In the genomic region with DNA sequence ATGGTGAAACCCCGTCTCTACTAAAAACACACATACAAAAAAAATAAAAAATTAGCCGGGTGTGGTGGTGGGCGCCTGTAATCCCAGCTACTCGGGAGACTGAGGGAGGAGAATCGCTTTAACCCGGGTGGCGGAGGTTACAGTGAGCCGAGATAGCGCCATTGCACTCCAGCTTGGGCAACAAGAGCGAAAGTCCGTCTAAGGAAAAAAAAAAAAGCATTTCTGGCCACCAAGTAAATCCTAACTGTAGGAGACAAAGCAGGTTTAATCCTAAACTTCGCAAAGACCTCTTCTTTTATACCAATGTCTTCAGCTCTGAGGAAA, we compare ENCODE assay signal across 6 cellular contexts. TPM values are rescaled to one million over a fixed set of nuclear protein-coding genes. Genes with fewer than 3 reads are reported as not detected.
A peak's percentile ranks its signal among the peaks of the same experiment; 100 is the strongest.
DNase-seq lines count a peak whose midpoint lies in the region; ATAC-seq, FAIRE-seq and TF ChIP-seq lines count a peak whose summit lies in the region.
"Not testable (repeated sequence)": the region's sequence is repeated elsewhere in the genome, so short reads cannot be mapped to it uniquely, and the experiment has no call there.

No MANE protein-coding gene starts in this region.

- not testable (repeated sequence) for H3K23ac ChIP-seq in H1 (ENCODE audit: insufficient read length)

- peak overlapping the region; percentile 97 for H3K4me3 Mint-ChIP-seq in activated T-cell treated with anti-CD3 and anti-CD28 coated beads, Interleukin-2, amount 50 U/mL, for 4 hours

- H2AFZ ChIP-seq in H1 (ENCODE audit: low read length): not testable (repeated sequence)

- H3K79me1 ChIP-seq in H1 (ENCODE audit: low read depth, low read length): not testable (repeated sequence)

- H2BK120ac ChIP-seq in H1 (replicated peaks; ENCODE audit: low read depth, low read length): not testable (repeated sequence)

- H4K5ac ChIP-seq in H1 (ENCODE audit: insufficient read length, low read depth, low read length): not testable (repeated sequence)

- peak overlapping the region; percentile 84 to 96 for H3K4me2 ChIP-seq in H1 (ENCODE audit: insufficient read depth in 1 of 2, low read depth in 2 of 2, low read length in 2 of 2)

- H3K36me3 Mint-ChIP-seq in activated T-cell treated with anti-CD3 and anti-CD28 coated beads, Interleukin-2, amount 50 U/mL, for 4 hours (ENCODE audit: insufficient read depth): peaks cover 12% of the 10 kb centered on the region

- not testable (repeated sequence) for H3K4ac ChIP-seq in H1 (replicated peaks; ENCODE audit: insufficient read length, low read depth, low read length)

- TF ChIP-seq CTCF in BJ (IDR thresholded peaks at IDR 0.05; ENCODE audit: insufficient read depth, low read depth, low read length); LNCaP clone FGC (IDR thresholded peaks at IDR 0.05; ENCODE audit: control insufficient read depth, extremely low read depth, insufficient read depth); H1 (IDR thresholded peaks at IDR 0.05; ENCODE audit: control extremely low read depth in 1 of 3, insufficient read depth in 1 of 3, low read depth in 1 of 3, low read length in 3 of 3); right lobe of liver (IDR thresholded peaks at IDR 0.05): not testable (repeated sequence)

- not testable (repeated sequence) for H3K9me3 Mint-ChIP-seq in activated T-cell treated with anti-CD3 and anti-CD28 coated beads, Interleukin-2, amount 50 U/mL, for 4 hours

- H3K9ac ChIP-seq in H1 (replicated peaks in 1 of 4; ENCODE audit: extremely low read depth in 1 of 4, low read depth in 3 of 4, low read length in 3 of 4): peak overlapping the region in 1 of 4 experiments; percentile 79; a peak in 1 of 7 replicates

- intact Hi-C loops in right lobe of liver (cut with DNase I): not testable (repeated sequence)

- not testable (repeated sequence) for H2BK12ac ChIP-seq in H1 (ENCODE audit: low read depth, low read length)

- H3K27me3 Mint-ChIP-seq in activated T-cell treated with anti-CD3 and anti-CD28 coated beads, Interleukin-2, amount 50 U/mL, for 4 hours (ENCODE audit: low read depth): not testable (repeated sequence)

- H2BK5ac ChIP-seq in H1 (ENCODE audit: low read depth, low read length): not testable (repeated sequence)

- H3K9me3 ChIP-seq in H1 (ENCODE audit: insufficient read depth in 2 of 2, low read depth in 1 of 2, low read length in 1 of 2); right lobe of liver: not testable (repeated sequence)

- H2AK5ac ChIP-seq in H1 (ENCODE audit: low read depth, low read length): not testable (repeated sequence)

- not testable (repeated sequence) for H4K20me1 ChIP-seq in H1 (replicated peaks in 1 of 2; ENCODE audit: control insufficient read depth in 1 of 2, insufficient read depth in 2 of 2, low read length in 2 of 2)

- TF ChIP-seq POLR2A in H1 (IDR thresholded peaks at IDR 0.05; ENCODE audit: control extremely low read depth in 1 of 2, low read depth in 2 of 2, low read length in 2 of 2); right lobe of liver (IDR thresholded peaks at IDR 0.05): not testable (repeated sequence)

- H3K27ac ChIP-seq in H1 (ENCODE audit: low read depth, low read length): not testable (repeated sequence)
- peak overlapping the region; percentile 21 to 92 (median 82) for H3K27ac ChIP-seq in right lobe of liver

- H4K91ac ChIP-seq in H1 (replicated peaks; ENCODE audit: insufficient read length, low read length): not testable (repeated sequence)

- peaks cover 26% of the 10 kb centered on the region for H3K4me1 Mint-ChIP-seq in activated T-cell treated with anti-CD3 and anti-CD28 coated beads, Interleukin-2, amount 50 U/mL, for 4 hours (ENCODE audit: low read depth)

- H3K4me3 ChIP-seq in BJ (ENCODE audit: low read depth, low read length) (peak overlapping the region; percentile 85), LNCaP clone FGC (ENCODE audit: low read depth, low read length) (peak overlapping the region; percentile 95), H1 (ENCODE audit: extremely low read depth in 1 of 4, insufficient read depth in 2 of 4, low read depth in 3 of 4, low read length in 4 of 4) (peak overlapping the region; percentile 68 to 90 (median 88); a peak in 6 of 8 replicates), right lobe of liver (peak overlapping the region; percentile 70 to 88 (median 79)), skeletal muscle cell (ENCODE audit: low read depth, low read length) (peak overlapping the region; percentile 74)

- not testable (repeated sequence) for H3K18ac ChIP-seq in H1 (ENCODE audit: extremely low read depth, low read length)

- POLR2A ChIA-PET in BJ (lab: Charles Lee): not testable (repeated sequence)
- POLR2A ChIA-PET in H1 (lab: Charles Lee; ENCODE audit: partially characterized antibody): interaction anchor here (0.6 to 38.6 kb wide), 15 partner anchors 10 to 1144 kb away, joined by 3 to 1889 read pairs (median 5); partner anchors contain the start of genes C2orf68, CAPG, MAT2A and RNF181

- not testable (repeated sequence) for DNase-seq in BJ (ENCODE audit: low read depth); LNCaP clone FGC (ENCODE audit: low read depth); activated T-cell treated with anti-CD3 and anti-CD28 coated beads, Interleukin-2, amount 50 U/mL, for 4 hours; H1 (ENCODE audit: low read depth in 1 of 2, low spot score in 2 of 2); right lobe of liver; skeletal muscle cell (ENCODE audit: low read depth)

- WGBS in H1 (ENCODE audit: extremely low coverage in 1 of 2, insufficient coverage in 1 of 2, insufficient read length in 1 of 2, insufficient replicate concordance in 2 of 2, low coverage in 1 of 2, low lambda C conversion rate in 2 of 2, missing lambda C conversion rate in 1 of 2), 2 experiments: 90% methylated on average over 12 of the region's 12 CpGs; no CpG with 5 or more reads in 1 of the 2 experiments
- 25% methylated on average over 11 of the region's 12 CpGs for WGBS in right lobe of liver (ENCODE audit: insufficient coverage, low coverage, low lambda C conversion rate, missing lambda C conversion rate)

- not testable (repeated sequence) for H4K8ac ChIP-seq in H1 (ENCODE audit: extremely low read depth, insufficient read depth, low read length)

- ATAC-seq in activated T-cell treated with anti-CD3 and anti-CD28 coated beads, Interleukin-2, amount 50 U/mL, for 4 hours; right lobe of liver: not testable (repeated sequence)

- FAIRE-seq in H1 (lab: Jason Lieb, UNC): not testable (repeated sequence)

- not testable (repeated sequence) for H3K36me3 ChIP-seq in BJ (ENCODE audit: control insufficient read depth, insufficient read depth, low read length)
- H3K36me3 ChIP-seq in H1 (ENCODE audit: control insufficient read depth in 2 of 4, insufficient read depth in 4 of 4, low read length in 3 of 4) (peaks cover 3 to 15% (median 8%) of the 10 kb centered on the region in 4 experiments; a peak in 7 of 8 replicates), right lobe of liver (peaks cover 0 to 33% (median 8%) of the 10 kb centered on the region in 4 donors)

- not testable (repeated sequence) for H3K23me2 ChIP-seq in H1 (ENCODE audit: low read depth, low read length)

- H3K4me1 ChIP-seq in H1 (replicated peaks in 1 of 4; ENCODE audit: control insufficient read depth in 3 of 4, insufficient read depth in 4 of 4, low read length in 3 of 4): not testable (repeated sequence)
- H3K4me1 ChIP-seq in right lobe of liver: peaks cover 0 to 20% (median 12%) of the 10 kb centered on the region in 4 donors

- H3K14ac ChIP-seq in H1 (ENCODE audit: insufficient read length): not testable (repeated sequence)

- TF ChIP-seq EP300 in H1 (IDR thresholded peaks at IDR 0.05; ENCODE audit: borderline replicate concordance in 1 of 2, low read depth in 2 of 2, low read length in 2 of 2): not testable (repeated sequence)

- H3K79me2 ChIP-seq in H1 (ENCODE audit: control insufficient read depth in 1 of 2, insufficient read depth in 2 of 2, low read length in 2 of 2): peaks cover 0 to 18% of the 10 kb centered on the region in 2 experiments; a peak in 2 of 4 replicates

- H2BK15ac ChIP-seq in H1 (ENCODE audit: low read length): not testable (repeated sequence)

- CTCF ChIA-PET in BJ (lab: Yijun Ruan, JAX) (interaction anchor here (0.6 to 5.2 kb wide), 6 partner anchors 9 to 140 kb away, joined by 3 to 37 read pairs (median 6); partner anchors contain the start of gene SH2D6), H1 (lab: Charles Lee; ENCODE audit: partially characterized antibody) (interaction anchor here (0.8 to 3.6 kb wide), 6 partner anchors 9 to 169 kb away, joined by 3 to 20 read pairs (median 4); no protein-coding TSS in a partner anchor)

- not testable (repeated sequence) for H3K56ac ChIP-seq in H1 (replicated peaks; ENCODE audit: insufficient read length, low read depth, low read length)

- H3K27me3 ChIP-seq in BJ (ENCODE audit: control insufficient read depth, insufficient read depth, low read length); H1 (replicated peaks in 1 of 4; ENCODE audit: control insufficient read depth in 3 of 4, extremely low read depth in 1 of 4, insufficient read depth in 3 of 4, low read length in 3 of 4); right lobe of liver: not testable (repeated sequence)

- not testable (repeated sequence) for TF ChIP-seq RAD21 in H1 (IDR thresholded peaks at IDR 0.05 in 1 of 2, conservative IDR thresholded peaks at IDR 0.05 in 1 of 2; ENCODE audit: low read depth in 2 of 2, low read length in 2 of 2)

- H2BK20ac ChIP-seq in H1 (ENCODE audit: low read length): not testable (repeated sequence)

RNA-seq across cellular contexts. Expression of gene GGCX, which starts 0.9 kb away (rescaled TPM):
- polyA plus RNA-seq in BJ (2011; rRNA removed) (44.4 and 45.9 TPM in 2 replicates), H1 (2011; rRNA removed) (29.4 and 47.8 TPM in 2 replicates)
- 49.4 and 63.1 TPM in 2 replicates for polyA minus RNA-seq in BJ (2011; rRNA and poly(A)+ RNA removed)
- 10 to 100 TPM; 20.8 to 24.0 (median 22.1) TPM for total RNA-seq in activated T-cell treated with anti-CD3 and anti-CD28 coated beads, Interleukin-2, amount 50 U/mL, for 4 hours
- total RNA-seq in H1 (2021; fragmentation: NEBNext Ultra II Directional; extraction: Animal tissue kit (Norgen Biotek cat#: 25700)): 33.8 and 36.1 TPM in 2 replicates
- 34.9 TPM for polyA plus RNA-seq in H1 (2011; cell fraction: cytosol; rRNA removed)
- 40.6 TPM for polyA plus RNA-seq in H1 (2011; cell fraction: nucleus; rRNA removed)
- polyA plus RNA-seq in H1 (2012, experiment 1 of 2): 26.7 to 32.0 TPM (median 29.0 TPM) in 4 replicates
- 31.1 TPM for polyA plus RNA-seq in H1 (2012, experiment 2 of 2)
- polyA plus RNA-seq in H1 (2013, experiment 1 of 2): 34.0 TPM
- polyA plus RNA-seq in H1 (2013, experiment 2 of 2): 33.7 TPM
- 57.4 and 67.9 TPM in 2 replicates for polyA minus RNA-seq in H1 (2011; rRNA and poly(A)+ RNA removed)
- 19.6 TPM for polyA minus RNA-seq in H1 (2011; cell fraction: cytosol; rRNA and poly(A)+ RNA removed)
- 45.0 TPM for polyA minus RNA-seq in H1 (2011; cell fraction: nucleus; rRNA and poly(A)+ RNA removed)
- 100 to 1,000 TPM in 4 of 6 experiments, 10 to 100 TPM in 2; 89.6 to 238 (median 183) TPM for total RNA-seq in right lobe of liver

RNA-seq across cellular contexts. Expression of gene VAMP8, which starts 17.0 kb away (rescaled TPM):
- polyA plus RNA-seq in BJ (2011; rRNA removed): 0.70 and 2.0 TPM in 2 replicates
- 0.28 TPM in 1 of 2 replicates, not detected in the other for polyA minus RNA-seq in BJ (2011; rRNA and poly(A)+ RNA removed)
- 10 to 100 TPM; 64.6 to 75.9 (median 71.2) TPM for total RNA-seq in activated T-cell treated with anti-CD3 and anti-CD28 coated beads, Interleukin-2, amount 50 U/mL, for 4 hours
- total RNA-seq in H1 (2021; fragmentation: NEBNext Ultra II Directional; extraction: Animal tissue kit (Norgen Biotek cat#: 25700)): 34.4 and 38.1 TPM in 2 replicates
- polyA plus RNA-seq in H1 (2011; rRNA removed): 55.2 and 69.7 TPM in 2 replicates
- polyA plus RNA-seq in H1 (2011; cell fraction: cytosol; rRNA removed): 60.1 TPM
- polyA plus RNA-seq in H1 (2011; cell fraction: nucleus; rRNA removed): 18.0 TPM
- 47.6 to 56.1 TPM (median 49.2 TPM) in 4 replicates for polyA plus RNA-seq in H1 (2012, experiment 1 of 2)
- 57.3 TPM for polyA plus RNA-seq in H1 (2012, experiment 2 of 2)
- 59.3 TPM for polyA plus RNA-seq in H1 (2013, experiment 1 of 2)
- 60.5 TPM for polyA plus RNA-seq in H1 (2013, experiment 2 of 2)
- 11.0 and 15.1 TPM in 2 replicates for polyA minus RNA-seq in H1 (2011; rRNA and poly(A)+ RNA removed)
- 6.2 TPM for polyA minus RNA-seq in H1 (2011; cell fraction: cytosol; rRNA and poly(A)+ RNA removed)
- polyA minus RNA-seq in H1 (2011; cell fraction: nucleus; rRNA and poly(A)+ RNA removed): 5.6 TPM
- total RNA-seq in right lobe of liver: 100 to 1,000 TPM in 1 of 6 experiments, 10 to 100 TPM in 5; 59.5 to 107 (median 74.5) TPM

RNA-seq across cellular contexts. Expression of gene MAT2A, which starts 21.4 kb away (rescaled TPM):
- polyA plus RNA-seq in BJ (2011; rRNA removed) (261 and 302 TPM in 2 replicates), H1 (2011; rRNA removed) (186 and 255 TPM in 2 replicates)
- polyA minus RNA-seq in BJ (2011; rRNA and poly(A)+ RNA removed): 83.2 and 91.5 TPM in 2 replicates
- 100 to 1,000 TPM; 399 to 423 (median 404) TPM for total RNA-seq in activated T-cell treated with anti-CD3 and anti-CD28 coated beads, Interleukin-2, amount 50 U/mL, for 4 hours
- 297 and 307 TPM in 2 replicates for total RNA-seq in H1 (2021; fragmentation: NEBNext Ultra II Directional; extraction: Animal tissue kit (Norgen Biotek cat#: 25700))
- 348 TPM for polyA plus RNA-seq in H1 (2011; cell fraction: cytosol; rRNA removed)
- polyA plus RNA-seq in H1 (2011; cell fraction: nucleus; rRNA removed): 3,575 TPM
- 250 to 348 TPM (median 292 TPM) in 4 replicates for polyA plus RNA-seq in H1 (2012, experiment 1 of 2)
- polyA plus RNA-seq in H1 (2012, experiment 2 of 2): 74.6 TPM
- 311 TPM for polyA plus RNA-seq in H1 (2013, experiment 1 of 2)
- polyA plus RNA-seq in H1 (2013, experiment 2 of 2): 287 TPM
- 323 and 621 TPM in 2 replicates for polyA minus RNA-seq in H1 (2011; rRNA and poly(A)+ RNA removed)
- polyA minus RNA-seq in H1 (2011; cell fraction: cytosol; rRNA and poly(A)+ RNA removed): 306 TPM
- polyA minus RNA-seq in H1 (2011; cell fraction: nucleus; rRNA and poly(A)+ RNA removed): 781 TPM
- total RNA-seq in right lobe of liver: 100 to 1,000 TPM in 3 of 6 experiments, 10 to 100 TPM in 3; 57.8 to 118 (median 102) TPM

RNA-seq across cellular contexts. Expression of gene VAMP5, which starts 23.9 kb away (rescaled TPM):
- polyA plus RNA-seq in BJ (2011; rRNA removed) (143 and 161 TPM in 2 replicates), H1 (2011; rRNA removed) (13.4 and 14.2 TPM in 2 replicates)
- 64.6 and 107 TPM in 2 replicates for polyA minus RNA-seq in BJ (2011; rRNA and poly(A)+ RNA removed)
- 10 to 100 TPM in 1 of 3 donors, 1 to 10 TPM in 2; 7.3 to 12.1 (median 9.3) TPM for total RNA-seq in activated T-cell treated with anti-CD3 and anti-CD28 coated beads, Interleukin-2, amount 50 U/mL, for 4 hours
- total RNA-seq in H1 (2021; fragmentation: NEBNext Ultra II Directional; extraction: Animal tissue kit (Norgen Biotek cat#: 25700)): 4.7 and 5.2 TPM in 2 replicates
- polyA plus RNA-seq in H1 (2011; cell fraction: cytosol; rRNA removed): 10.9 TPM
- polyA plus RNA-seq in H1 (2011; cell fraction: nucleus; rRNA removed): 11.4 TPM
- 4.9 to 9.1 TPM (median 7.5 TPM) in 4 replicates for polyA plus RNA-seq in H1 (2012, experiment 1 of 2)
- 10.2 TPM for polyA plus RNA-seq in H1 (2012, experiment 2 of 2)
- polyA plus RNA-seq in H1 (2013, experiment 1 of 2): 7.4 TPM
- 7.8 TPM for polyA plus RNA-seq in H1 (2013, experiment 2 of 2)
- polyA minus RNA-seq in H1 (2011; rRNA and poly(A)+ RNA removed): 3.0 and 3.4 TPM in 2 replicates
- polyA minus RNA-seq in H1 (2011; cell fraction: cytosol; rRNA and poly(A)+ RNA removed): 1.8 TPM
- polyA minus RNA-seq in H1 (2011; cell fraction: nucleus; rRNA and poly(A)+ RNA removed): not detected
- 10 to 100 TPM; 27.2 to 50.1 (median 34.7) TPM for total RNA-seq in right lobe of liver

RNA-seq across cellular contexts. Expression of gene RNF181, which starts 35.2 kb away (rescaled TPM):
- polyA plus RNA-seq in BJ (2011; rRNA removed) (376 and 394 TPM in 2 replicates), H1 (2011; rRNA removed) (398 and 514 TPM in 2 replicates)
- 67.9 and 142 TPM in 2 replicates for polyA minus RNA-seq in BJ (2011; rRNA and poly(A)+ RNA removed)
- 100 to 1,000 TPM in 1 of 3 donors, 10 to 100 TPM in 2; 87.8 to 108 (median 94.0) TPM for total RNA-seq in activated T-cell treated with anti-CD3 and anti-CD28 coated beads, Interleukin-2, amount 50 U/mL, for 4 hours
- total RNA-seq in H1 (2021; fragmentation: NEBNext Ultra II Directional; extraction: Animal tissue kit (Norgen Biotek cat#: 25700)): 97.2 and 99.5 TPM in 2 replicates
- polyA plus RNA-seq in H1 (2011; cell fraction: cytosol; rRNA removed): 335 TPM
- polyA plus RNA-seq in H1 (2011; cell fraction: nucleus; rRNA removed): 327 TPM
- polyA plus RNA-seq in H1 (2012, experiment 1 of 2): 151 to 246 TPM (median 213 TPM) in 4 replicates
- 395 TPM for polyA plus RNA-seq in H1 (2012, experiment 2 of 2)
- 279 TPM for polyA plus RNA-seq in H1 (2013, experiment 1 of 2)
- 252 TPM for polyA plus RNA-seq in H1 (2013, experiment 2 of 2)
- polyA minus RNA-seq in H1 (2011; rRNA and poly(A)+ RNA removed): 113 and 120 TPM in 2 replicates
- polyA minus RNA-seq in H1 (2011; cell fraction: cytosol; rRNA and poly(A)+ RNA removed): 36.7 TPM
- 67.3 TPM for polyA minus RNA-seq in H1 (2011; cell fraction: nucleus; rRNA and poly(A)+ RNA removed)
- total RNA-seq in right lobe of liver: 100 to 1,000 TPM in 2 of 6 experiments, 10 to 100 TPM in 4; 54.5 to 123 (median 66.6) TPM
